Comparison of ENCODE assay signal across 20 cellular contexts in genomic region chr11:33935005-33935404, GRCh38.
"Had no signal": no experiment of that assay in that cellular context is flagged by ENCODE, and none has a peak within 500 bp of the region (broad histone marks: within the 10 kb centered on the region; RNA-seq: fewer than 3 reads in every experiment).

No MANE protein-coding gene starts in this region.

- H3K36me3 Mint-ChIP-seq: stimulated activated effector memory CD8-positive, alpha-beta T cell treated with anti-CD3 and anti-CD28 coated beads, Interleukin-12 subunit alpha, Interleukin-12 subunit beta, amount 100 ng/mL, for 72 hours; type B pancreatic cell had no signal

- DNase-seq: cerebellar nuclear complex; dermis blood vessel endothelial cell; endodermal cell; foreskin melanocyte; head of caudate nucleus; hippocampal formation; left colon; left ventricle myocardium superior; mammary epithelial cell; stimulated activated CD4-positive, alpha-beta T cell treated with anti-CD3 and anti-CD28 coated beads, Interleukin-4, amount 100 ng/mL, for 1 hour; stimulated activated CD8-positive, alpha-beta memory T cell treated with anti-CD3 and anti-CD28 coated beads, Interleukin-4, amount 100 ng/mL, for 48 hours; stimulated activated naive CD8-positive, alpha-beta T cell treated with anti-CD3 and anti-CD28 coated beads, Interleukin-15, Interleukin-2, amounts not matched to agents 100 U/mL and 50 U/mL, for 24 hours; thyroid gland had no signal

- H3K27me3 Mint-ChIP-seq: type B pancreatic cell had no signal

- H3K27ac Mint-ChIP-seq: endodermal cell; nephron progenitor cell; progenitor cell of endocrine pancreas; stimulated activated effector memory CD8-positive, alpha-beta T cell treated with anti-CD3 and anti-CD28 coated beads, Interleukin-12 subunit alpha, Interleukin-12 subunit beta, amount 100 ng/mL, for 72 hours; type B pancreatic cell had no signal

- ATAC-seq: left colon; stimulated activated effector memory CD8-positive, alpha-beta T cell treated with anti-CD3 and anti-CD28 coated beads, Interleukin-12 subunit alpha, Interleukin-12 subunit beta, amount 100 ng/mL, for 72 hours; stimulated activated naive CD8-positive, alpha-beta T cell treated with anti-CD3 and anti-CD28 coated beads, Interleukin-15, Interleukin-2, amounts not matched to agents 100 U/mL and 50 U/mL, for 24 hours had no signal

- H3K4me3 Mint-ChIP-seq: endodermal cell; nephron progenitor cell; stimulated activated effector memory CD8-positive, alpha-beta T cell treated with anti-CD3 and anti-CD28 coated beads, Interleukin-12 subunit alpha, Interleukin-12 subunit beta, amount 100 ng/mL, for 72 hours; type B pancreatic cell had no signal

- H3K27me3 ChIP-seq: pancreas, suprapubic skin, thyroid gland, vagina had no signal

- H3K36me3 ChIP-seq: pancreas, suprapubic skin, thyroid gland, vagina had no signal

- H3K4me3 ChIP-seq: pancreas, suprapubic skin, thyroid gland, vagina had no signal

- H3K9me3 Mint-ChIP-seq: type B pancreatic cell had no signal

- H3K9me3 ChIP-seq: pancreas, suprapubic skin, thyroid gland, vagina had no signal

- H3K27ac ChIP-seq: pancreas, suprapubic skin, thyroid gland, vagina had no signal
